Comparison of ENCODE assay signal across 32 cellular contexts in the genomic region with DNA sequence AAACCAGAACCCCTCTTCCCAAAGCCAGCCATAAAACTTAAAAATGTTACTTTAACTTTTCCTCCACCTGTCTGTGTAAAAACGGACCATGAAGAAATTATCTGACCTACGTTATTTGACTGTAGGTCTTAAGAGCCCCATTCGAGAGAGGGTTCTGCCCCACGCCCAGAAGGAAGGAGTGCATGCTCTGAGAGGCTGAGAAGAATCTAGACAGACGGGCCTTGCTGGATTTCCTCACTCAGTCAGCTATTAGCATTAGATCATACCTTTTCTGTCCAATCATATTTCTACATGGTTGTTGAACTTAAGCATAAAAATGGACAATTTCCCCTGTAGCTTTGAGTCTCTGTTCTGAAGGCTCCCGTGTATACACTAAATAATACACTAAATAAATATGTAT.
"Had no signal": no experiment of that assay in that cellular context is flagged by ENCODE, and none has a peak within 500 bp of the region (broad histone marks: within the 10 kb centered on the region; RNA-seq: fewer than 3 reads in every experiment).

No MANE protein-coding gene starts in this region.

- H3K36me3 Mint-ChIP-seq: activated naive CD4-positive, alpha-beta T cell treated with anti-CD3 and anti-CD28 coated beads, Interleukin-2, amount 50 U/mL, for 24 hours; WTC11 had no signal

- H3K4me1 Mint-ChIP-seq: activated CD4-positive, alpha-beta T cell treated with anti-CD3 and anti-CD28 coated beads for 36 hours; activated CD4-positive, alpha-beta T cell treated with anti-CD3 and anti-CD28 coated beads, Interleukin-2, amount 10 ng/mL, durations not matched to agents 7 days and 5 days; activated naive CD4-positive, alpha-beta T cell treated with anti-CD3 and anti-CD28 coated beads, Interleukin-2, amount 50 U/mL, for 24 hours had no signal

- FAIRE-seq: astrocyte had no signal

- H3K36me3 ChIP-seq: adrenal gland, MG63 had no signal

- DNase-seq: activated CD4-positive, alpha-beta T cell treated with anti-CD3 and anti-CD28 coated beads for 36 hours; activated CD4-positive, alpha-beta T cell treated with anti-CD3 and anti-CD28 coated beads, Interleukin-2, amount 10 ng/mL, durations not matched to agents 7 days and 5 days; activated CD4-positive, alpha-beta T cell treated with anti-CD3 and anti-CD28 coated beads, Interleukin-2, amount 50 U/mL, for 48 hours; activated CD8-positive, alpha-beta T cell treated with anti-CD3 and anti-CD28 coated beads, Interleukin-2, amount 10 ng/mL, durations not matched to agents 7 days and 5 days; activated gamma-delta T cell; activated naive CD4-positive, alpha-beta T cell treated with Interleukin-2 at 50 U/mL for 16 hours; activated T-cell treated with anti-CD3 and anti-CD28 coated beads, Interleukin-2, amount 50 U/mL, for 24 hours; adrenal gland; body of pancreas; Kasumi-1; KG1; MG63; NCI-H1048; NCI-H1105 treated with DMSO at 0.1 percent for 48 hours; NCI-H1436; NCI-H1694; NCI-H1930; NCI-H2081 treated with DMSO at 0.1 percent for 48 hours; NCI-H226; NCI-H446 treated with DMSO at 0.1 percent for 48 hours; NCI-H524 treated with DMSO at 0.1 percent for 48 hours; SHP77; SW 1271; T-helper 1 cell; T-helper 2 cell; T1000 had no signal

- H3K27me3 ChIP-seq: body of pancreas, MG63 had no signal

- H3K9me3 Mint-ChIP-seq: activated CD4-positive, alpha-beta T cell treated with anti-CD3 and anti-CD28 coated beads, Interleukin-2, amount 10 ng/mL, durations not matched to agents 7 days and 5 days; activated naive CD4-positive, alpha-beta T cell treated with anti-CD3 and anti-CD28 coated beads, Interleukin-2, amount 50 U/mL, for 24 hours; activated T-helper 2 cell treated with anti-CD3 and anti-CD28 coated beads, Interferon-gamma antibody, Interleukin-2, Interleukin-4, amounts not matched to agents 10 μg/mL and 5 μg/mL and 100 μg/mL, durations not matched to agents 14 hours and 24 hours and 36 hours had no signal

- H3K4me3 Mint-ChIP-seq: activated CD4-positive, alpha-beta T cell treated with anti-CD3 and anti-CD28 coated beads for 36 hours; activated CD4-positive, alpha-beta T cell treated with anti-CD3 and anti-CD28 coated beads, Interleukin-2, amount 10 ng/mL, durations not matched to agents 7 days and 5 days; activated CD8-positive, alpha-beta T cell treated with anti-CD3 and anti-CD28 coated beads, Interleukin-2, amount 10 ng/mL, durations not matched to agents 7 days and 5 days; activated naive CD4-positive, alpha-beta T cell treated with anti-CD3 and anti-CD28 coated beads, Interleukin-2, amount 50 U/mL, for 24 hours; activated T-cell treated with anti-CD3 and anti-CD28 coated beads, Interleukin-2, amount 50 U/mL, for 24 hours; WTC11 had no signal

- H3K4me3 ChIP-seq: adrenal gland, body of pancreas, MG63 had no signal

- ATAC-seq: activated CD4-positive, alpha-beta T cell treated with anti-CD3 and anti-CD28 coated beads for 36 hours; activated CD4-positive, CD25-positive, alpha-beta regulatory T cell treated with anti-CD3 and anti-CD28 coated beads, Interleukin-2, amount 50 U/mL, for 24 hours; activated CD8-positive, alpha-beta T cell treated with anti-CD3 and anti-CD28 coated beads, Interleukin-2, amount 10 ng/mL, durations not matched to agents 7 days and 5 days; body of pancreas; Panc1; WTC11 had no signal

- H3K27ac ChIP-seq: adrenal gland, body of pancreas had no signal

- H3K4me1 ChIP-seq: adrenal gland, body of pancreas had no signal

- H3K9me3 ChIP-seq: adrenal gland, body of pancreas, MG63 had no signal

- H3K27ac Mint-ChIP-seq: activated CD4-positive, alpha-beta T cell treated with anti-CD3 and anti-CD28 coated beads for 36 hours; activated CD4-positive, alpha-beta T cell treated with anti-CD3 and anti-CD28 coated beads, Interleukin-2, amount 10 ng/mL, durations not matched to agents 7 days and 5 days; activated CD8-positive, alpha-beta T cell treated with anti-CD3 and anti-CD28 coated beads, Interleukin-2, amount 10 ng/mL, durations not matched to agents 7 days and 5 days; activated naive CD4-positive, alpha-beta T cell treated with anti-CD3 and anti-CD28 coated beads, Interleukin-2, amount 50 U/mL, for 24 hours; activated T-cell treated with anti-CD3 and anti-CD28 coated beads, Interleukin-2, amount 50 U/mL, for 24 hours; activated T-helper 2 cell treated with anti-CD3 and anti-CD28 coated beads, Interferon-gamma antibody, Interleukin-2, Interleukin-4, amounts not matched to agents 10 μg/mL and 5 μg/mL and 100 μg/mL, durations not matched to agents 14 hours and 24 hours and 36 hours; WTC11 had no signal
